In genomic region chr19:6451583-6452222, GRCh38 we compare ENCODE assay signal across 42 cellular contexts. TPM values are rescaled to one million over a fixed set of nuclear protein-coding genes. Genes with fewer than 3 reads are reported as not detected.
"Had no signal": no experiment of that assay in that cellular context is flagged by ENCODE, and none has a peak within 500 bp of the region (broad histone marks: within the 10 kb centered on the region; RNA-seq: fewer than 3 reads in every experiment).

No MANE protein-coding gene starts in this region.

- ATAC-seq: activated naive CD4-positive, alpha-beta T cell treated with anti-CD3 and anti-CD28 coated beads, Interleukin-2, amount 50 U/mL, for 72 hours; activated naive CD8-positive, alpha-beta T cell treated with anti-CD3 and anti-CD28 coated beads, Interleukin-2, amount 50 U/mL, for 24 hours; activated T-cell treated with anti-CD3 and anti-CD28 coated beads, Interleukin-2, amount 50 U/mL, for 4 hours; activated T-cell treated with anti-CD3 and anti-CD28 coated beads, Interleukin-2, amount 50 U/mL, for 72 hours; activated T-helper 17 cell treated with anti-CD3 and anti-CD28 coated beads, Interleukin-2, amount 50 U/mL, for 72 hours; body of pancreas had no signal

- H3K9me3 ChIP-seq: adrenal gland, body of pancreas had no signal

- H3K27ac Mint-ChIP-seq: activated naive CD4-positive, alpha-beta T cell treated with anti-CD3 and anti-CD28 coated beads for 36 hours; activated naive CD4-positive, alpha-beta T cell treated with anti-CD3 and anti-CD28 coated beads, Interleukin-2, amount 10 ng/mL, durations not matched to agents 7 days and 5 days; activated naive CD4-positive, alpha-beta T cell treated with anti-CD3 and anti-CD28 coated beads, Interleukin-2, amount 50 U/mL, for 24 hours; activated naive CD4-positive, alpha-beta T cell treated with anti-CD3 and anti-CD28 coated beads, Interleukin-2, amount 50 U/mL, for 72 hours; activated naive CD8-positive, alpha-beta T cell; activated naive CD8-positive, alpha-beta T cell treated with anti-CD3 and anti-CD28 coated beads for 36 hours; activated naive CD8-positive, alpha-beta T cell treated with anti-CD3 and anti-CD28 coated beads, Interleukin-2, amount 10 ng/mL, durations not matched to agents 7 days and 5 days; activated naive CD8-positive, alpha-beta T cell treated with anti-CD3 and anti-CD28 coated beads, Interleukin-2, amount 50 U/mL, for 24 hours; activated T-cell treated with anti-CD3 and anti-CD28 coated beads, Interleukin-2, amount 50 U/mL, for 24 hours; activated T-cell treated with anti-CD3 and anti-CD28 coated beads, Interleukin-2, amount 50 U/mL, for 72 hours; activated T-helper 1 cell treated with anti-CD3 and anti-CD28 coated beads, Interleukin-12 subunit alpha, Interleukin-12 subunit beta, Interleukin-2, Interleukin-4 antibody, amounts not matched to agents 30 ng/mL and 10 ng/mL and 1 ng/mL, durations not matched to agents 14 hours and 24 hours and 36 hours; activated T-helper 17 cell treated with anti-CD3 and anti-CD28 coated beads, Interleukin-2, amount 50 U/mL, for 72 hours; activated T-helper 2 cell treated with anti-CD3 and anti-CD28 coated beads, Interferon-gamma antibody, Interleukin-2, Interleukin-4, amounts not matched to agents 10 μg/mL and 5 μg/mL and 100 μg/mL, durations not matched to agents 14 hours and 24 hours and 36 hours; brain had no signal

- H3K27ac ChIP-seq: adrenal gland, ascending aorta, body of pancreas, brain microvascular endothelial cell, breast epithelium, cardiac muscle cell had no signal

- H3K4me1 Mint-ChIP-seq: activated naive CD4-positive, alpha-beta T cell treated with anti-CD3 and anti-CD28 coated beads, Interleukin-2, amount 10 ng/mL, durations not matched to agents 7 days and 5 days; activated naive CD4-positive, alpha-beta T cell treated with anti-CD3 and anti-CD28 coated beads, Interleukin-2, amount 50 U/mL, for 24 hours; activated naive CD8-positive, alpha-beta T cell treated with anti-CD3 and anti-CD28 coated beads for 36 hours; activated naive CD8-positive, alpha-beta T cell treated with anti-CD3 and anti-CD28 coated beads, Interleukin-2, amount 50 U/mL, for 24 hours; activated T-helper 17 cell treated with anti-CD3 and anti-CD28 coated beads, Interleukin-2, amount 50 U/mL, for 72 hours; brain; central memory CD8-positive, alpha-beta T cell had no signal

- H3K9me3 Mint-ChIP-seq: activated naive CD4-positive, alpha-beta T cell treated with anti-CD3 and anti-CD28 coated beads, Interleukin-2, amount 50 U/mL, for 24 hours; activated T-cell treated with anti-CD3 and anti-CD28 coated beads, Interleukin-2, amount 50 U/mL, for 4 hours; activated T-helper 17 cell treated with anti-CD3 and anti-CD28 coated beads, Interleukin-2, amount 50 U/mL, for 72 hours; central memory CD8-positive, alpha-beta T cell had no signal

- H3K27me3 Mint-ChIP-seq: activated naive CD4-positive, alpha-beta T cell treated with anti-CD3 and anti-CD28 coated beads, Interleukin-2, amount 10 ng/mL, durations not matched to agents 7 days and 5 days; activated naive CD4-positive, alpha-beta T cell treated with anti-CD3 and anti-CD28 coated beads, Interleukin-2, amount 50 U/mL, for 24 hours; activated naive CD8-positive, alpha-beta T cell; activated naive CD8-positive, alpha-beta T cell treated with anti-CD3 and anti-CD28 coated beads for 36 hours; activated naive CD8-positive, alpha-beta T cell treated with anti-CD3 and anti-CD28 coated beads, Interleukin-2, amount 10 ng/mL, durations not matched to agents 7 days and 5 days; activated naive CD8-positive, alpha-beta T cell treated with anti-CD3 and anti-CD28 coated beads, Interleukin-2, amount 50 U/mL, for 24 hours; activated T-cell treated with anti-CD3 and anti-CD28 coated beads, Interleukin-2, amount 50 U/mL, for 24 hours; activated T-helper 17 cell treated with anti-CD3 and anti-CD28 coated beads, Interleukin-2, amount 50 U/mL, for 72 hours; central memory CD8-positive, alpha-beta T cell had no signal

- DNase-seq: activated effector memory CD4-positive, alpha-beta T cell treated with anti-CD3 and anti-CD28 coated beads, Interleukin-2, amount 50 U/mL, for 16 hours; activated effector memory CD4-positive, alpha-beta T cell treated with Interleukin-2 at 50 U/mL for 16 hours; activated gamma-delta T cell; activated gamma-delta T cell treated with Interleukin-2 at 50 U/mL for 16 hours; activated naive CD4-positive, alpha-beta T cell; activated naive CD4-positive, alpha-beta T cell treated with anti-CD3 and anti-CD28 coated beads for 36 hours; activated naive CD4-positive, alpha-beta T cell treated with anti-CD3 and anti-CD28 coated beads, Interleukin-2, amount 10 ng/mL, durations not matched to agents 7 days and 5 days; activated naive CD4-positive, alpha-beta T cell treated with anti-CD3 and anti-CD28 coated beads, Interleukin-2, amount 50 U/mL, for 16 hours; activated naive CD4-positive, alpha-beta T cell treated with Interleukin-2 at 50 U/mL for 16 hours; activated naive CD8-positive, alpha-beta T cell treated with anti-CD3 and anti-CD28 coated beads for 36 hours; activated naive CD8-positive, alpha-beta T cell treated with anti-CD3 and anti-CD28 coated beads, Interleukin-2, amount 10 ng/mL, durations not matched to agents 7 days and 5 days; activated naive CD8-positive, alpha-beta T cell treated with anti-CD3 and anti-CD28 coated beads, Interleukin-2, amount 50 U/mL, for 24 hours; activated T-cell treated with anti-CD3 and anti-CD28 coated beads for 4 hours; activated T-cell treated with anti-CD3 and anti-CD28 coated beads, Interleukin-2, amount 50 U/mL, for 1 hour; activated T-cell treated with anti-CD3 and anti-CD28 coated beads, Interleukin-2, amount 50 U/mL, for 24 hours; activated T-cell treated with anti-CD3 and anti-CD28 coated beads, Interleukin-2, amount 50 U/mL, for 4 hours; activated T-cell treated with anti-CD3 and anti-CD28 coated beads, Interleukin-2, amount 50 U/mL, for 48 hours; activated T-cell treated with anti-CD3 and anti-CD28 coated beads, Interleukin-2, amount 50 U/mL, for 72 hours; adrenal gland; amniotic stem cell; amygdala; anterior cingulate cortex; aorta; body of pancreas; brain microvascular endothelial cell; caudate nucleus; central memory CD4-positive, alpha-beta T cell; cerebellar nuclear complex had no signal

- H3K4me1 ChIP-seq: adrenal gland, ascending aorta, body of pancreas, breast epithelium had no signal

- H3K4me3 Mint-ChIP-seq: activated naive CD4-positive, alpha-beta T cell treated with anti-CD3 and anti-CD28 coated beads for 36 hours; activated naive CD4-positive, alpha-beta T cell treated with anti-CD3 and anti-CD28 coated beads, Interleukin-2, amount 10 ng/mL, durations not matched to agents 7 days and 5 days; activated naive CD4-positive, alpha-beta T cell treated with anti-CD3 and anti-CD28 coated beads, Interleukin-2, amount 50 U/mL, for 24 hours; activated naive CD8-positive, alpha-beta T cell; activated naive CD8-positive, alpha-beta T cell treated with anti-CD3 and anti-CD28 coated beads for 36 hours; activated naive CD8-positive, alpha-beta T cell treated with anti-CD3 and anti-CD28 coated beads, Interleukin-2, amount 10 ng/mL, durations not matched to agents 7 days and 5 days; activated naive CD8-positive, alpha-beta T cell treated with anti-CD3 and anti-CD28 coated beads, Interleukin-2, amount 50 U/mL, for 24 hours; activated T-cell treated with anti-CD3 and anti-CD28 coated beads, Interleukin-2, amount 50 U/mL, for 24 hours; activated T-cell treated with anti-CD3 and anti-CD28 coated beads, Interleukin-2, amount 50 U/mL, for 4 hours; activated T-cell treated with anti-CD3 and anti-CD28 coated beads, Interleukin-2, amount 50 U/mL, for 72 hours; activated T-helper 1 cell treated with anti-CD3 and anti-CD28 coated beads, Interleukin-12 subunit alpha, Interleukin-12 subunit beta, Interleukin-2, Interleukin-4 antibody, amounts not matched to agents 30 ng/mL and 10 ng/mL and 1 ng/mL, durations not matched to agents 14 hours and 24 hours and 36 hours; activated T-helper 17 cell treated with anti-CD3 and anti-CD28 coated beads, Interleukin-2, amount 50 U/mL, for 72 hours; brain; central memory CD8-positive, alpha-beta T cell had no signal

- H3K27me3 ChIP-seq: adrenal gland, ascending aorta, body of pancreas, brain microvascular endothelial cell, breast epithelium, cardiac muscle cell had no signal

- H3K4me3 ChIP-seq: adrenal gland, ascending aorta, body of pancreas, breast epithelium, cardiac muscle cell had no signal

RNA-seq across cellular contexts. Expression of gene CRB3, which starts 12.4 kb away (rescaled TPM):
- total RNA-seq: aorta, ascending aorta, cardiac septum had no signal

RNA-seq across cellular contexts. Expression of gene SLC25A41, which starts 18.1 kb away (rescaled TPM):
- total RNA-seq: activated naive CD4-positive, alpha-beta T cell treated with anti-CD3 and anti-CD28 coated beads for 36 hours; activated T-cell treated with anti-CD3 and anti-CD28 coated beads, Interleukin-2, amount 50 U/mL, for 4 hours; activated T-helper 17 cell treated with anti-CD3 and anti-CD28 coated beads, Interleukin-2, amount 50 U/mL, for 72 hours; ascending aorta; body of pancreas; bronchial epithelial cell had no signal

RNA-seq across cellular contexts. Expression of gene DENND1C, which starts 29.9 kb away (rescaled TPM):
- total RNA-seq: astrocyte had no signal
